In the genomic region with DNA sequence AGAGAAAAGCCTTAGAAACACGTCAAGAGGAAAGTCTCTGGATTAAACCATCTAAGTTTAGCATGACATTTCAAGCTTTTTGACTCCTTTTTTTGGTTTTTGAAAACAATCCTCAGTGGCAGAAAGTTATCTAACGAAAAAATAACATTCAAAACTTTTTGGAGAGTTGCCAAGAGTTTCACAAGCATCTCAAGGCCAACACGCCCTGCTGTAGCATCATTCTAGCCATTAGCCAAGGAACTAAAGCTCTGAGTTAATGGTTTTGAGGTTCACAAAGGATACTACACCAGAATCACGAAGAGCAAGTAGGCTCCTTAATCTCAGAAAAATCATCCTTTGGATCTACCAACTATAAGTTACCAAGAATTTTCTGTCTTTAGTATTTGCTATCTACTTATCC, we compare ENCODE assay signal across 25 cellular contexts.
A peak's percentile ranks its signal among the peaks of the same experiment; 100 is the strongest.
DNase-seq lines count a peak whose midpoint lies in the region; ATAC-seq, FAIRE-seq and TF ChIP-seq lines count a peak whose summit lies in the region.
"Had no signal": no experiment of that assay in that cellular context is flagged by ENCODE, and none has a peak within 500 bp of the region (broad histone marks: within the 10 kb centered on the region; RNA-seq: fewer than 3 reads in every experiment).

No MANE protein-coding gene starts in this region.

- no peak overlapping the region for H3K4me3 Mint-ChIP-seq in GM23338
- H3K4me3 Mint-ChIP-seq: activated CD4-positive, alpha-beta T cell treated with anti-CD3 and anti-CD28 coated beads, Interleukin-2, amount 10 ng/mL, durations not matched to agents 24 days and 14 days; activated CD8-positive, alpha-beta memory T cell treated with anti-CD3 and anti-CD28 coated beads, Interleukin-2, amount 10 ng/mL, durations not matched to agents 7 days and 5 days; activated naive CD4-positive, alpha-beta T cell treated with anti-CD3 and anti-CD28 coated beads, Interleukin-2, amount 50 U/mL, for 24 hours; activated T-helper 1 cell treated with anti-CD3 and anti-CD28 coated beads, Interleukin-12 subunit alpha, Interleukin-12 subunit beta, Interleukin-2, Interleukin-4 antibody, amounts not matched to agents 30 ng/mL and 10 ng/mL and 1 ng/mL, durations not matched to agents 14 hours and 24 hours and 36 hours; immature natural killer cell; neural crest cell; stimulated activated memory B cell treated with anti-CD40 and anti-IgM and Interleukin-4, amounts not matched to agents 10 μg/mL and 1 μg/mL and 100 μg/mL, for 72 hours had no signal

- H3K4me2 ChIP-seq in GM23338: no peak overlapping the region
- no peak overlapping the region for H3K4me2 ChIP-seq in fibroblast of lung (ENCODE audit: extremely low read depth, insufficient read depth, low read length)
- H3K4me2 ChIP-seq: hepatocyte had no signal

- TF ChIP-seq CTCF in GM23338 (conservative IDR thresholded peaks at IDR 0.05; ENCODE audit: low read depth in 2 of 2): no peak
- no peak for TF ChIP-seq CTCF in fibroblast of lung (conservative IDR thresholded peaks at IDR 0.05 in 1 of 2, IDR thresholded peaks at IDR 0.05 in 1 of 2; ENCODE audit: low read depth in 1 of 2, low read length in 2 of 2)

- no peaks in the 10 kb centered on the region for H3K27me3 Mint-ChIP-seq in GM23338 (ENCODE audit: insufficient read depth, low read depth, poor library complexity)
- H3K27me3 Mint-ChIP-seq: activated CD4-positive, alpha-beta T cell treated with anti-CD3 and anti-CD28 coated beads, Interleukin-2, amount 10 ng/mL, durations not matched to agents 24 days and 14 days; activated CD8-positive, alpha-beta memory T cell treated with anti-CD3 and anti-CD28 coated beads, Interleukin-2, amount 10 ng/mL, durations not matched to agents 7 days and 5 days; activated naive CD4-positive, alpha-beta T cell treated with anti-CD3 and anti-CD28 coated beads, Interleukin-2, amount 50 U/mL, for 24 hours; stimulated activated memory B cell treated with anti-CD40 and anti-IgM and Interleukin-4, amounts not matched to agents 10 μg/mL and 1 μg/mL and 100 μg/mL, for 72 hours had no signal

- H3K4me3 ChIP-seq in GM23338 (no peak overlapping the region), fibroblast of lung (replicated peaks in 1 of 4; ENCODE audit: control extremely low read depth in 1 of 4, insufficient read depth in 1 of 4, low read depth in 3 of 4, low read length in 4 of 4) (no peak overlapping the region), small intestine (ENCODE audit: low read depth in 1 of 2, low read length in 2 of 2) (no peak overlapping the region)
- H3K4me3 ChIP-seq: hepatocyte, Peyer's patch, SJSA1 had no signal

- peaks cover 28% of the 10 kb centered on the region; the same call in 2 of the 3 replicates for H3K36me3 Mint-ChIP-seq in GM23338 (ENCODE audit: low read depth)

- no peak for FAIRE-seq in small intestine (lab: Jason Lieb, UNC)

- no peaks in the 10 kb centered on the region for H3K9me2 ChIP-seq in GM23338 (ENCODE audit: insufficient read depth)

- H3K27ac Mint-ChIP-seq in GM23338: no peak overlapping the region
- H3K27ac Mint-ChIP-seq: activated CD4-positive, alpha-beta T cell treated with anti-CD3 and anti-CD28 coated beads, Interleukin-2, amount 10 ng/mL, durations not matched to agents 24 days and 14 days; activated CD8-positive, alpha-beta memory T cell treated with anti-CD3 and anti-CD28 coated beads, Interleukin-2, amount 10 ng/mL, durations not matched to agents 7 days and 5 days; activated T-helper 1 cell treated with anti-CD3 and anti-CD28 coated beads, Interleukin-12 subunit alpha, Interleukin-12 subunit beta, Interleukin-2, Interleukin-4 antibody, amounts not matched to agents 30 ng/mL and 10 ng/mL and 1 ng/mL, durations not matched to agents 14 hours and 24 hours and 36 hours; stimulated activated memory B cell treated with anti-CD40 and anti-IgM and Interleukin-4, amounts not matched to agents 10 μg/mL and 1 μg/mL and 100 μg/mL, for 72 hours had no signal

- H3K4me1 ChIP-seq in GM23338 (ENCODE audit: insufficient read depth): no peaks in the 10 kb centered on the region
- peaks cover 2% of the 10 kb centered on the region for H3K4me1 ChIP-seq in fibroblast of lung (ENCODE audit: control insufficient read depth, extremely low read depth, insufficient read depth, low read length)
- no peaks in the 10 kb centered on the region for H3K4me1 ChIP-seq in small intestine (ENCODE audit: control insufficient read depth in 2 of 2, insufficient read depth in 1 of 2, low read depth in 1 of 2, low read length in 1 of 2)
- H3K4me1 ChIP-seq: foreskin keratinocyte, Peyer's patch had no signal

- H3K79me2 ChIP-seq in GM23338 (replicated peaks; ENCODE audit: insufficient read depth) (no peaks in the 10 kb centered on the region), fibroblast of lung (ENCODE audit: control insufficient read depth, insufficient read depth, low read length) (peaks cover 4% of the 10 kb centered on the region)

- no peak overlapping the region for H3K9ac ChIP-seq in fibroblast of lung (ENCODE audit: insufficient read depth, low read length)

- H3K27ac ChIP-seq in GM23338 (ENCODE audit: low read depth) (peak overlapping the region; percentile 8; the same call in 1 of the 2 replicates), fibroblast of lung (ENCODE audit: insufficient read depth, low read length) (no peak overlapping the region), small intestine (ENCODE audit: low read depth in 1 of 2, low read length in 1 of 2) (no peak overlapping the region)
- H3K27ac ChIP-seq: foreskin keratinocyte, hepatocyte, Peyer's patch, SJSA1 had no signal

- H3K9me3 ChIP-seq in fibroblast of lung (ENCODE audit: control insufficient read depth, insufficient read depth, low read depth, low read length) (no peaks in the 10 kb centered on the region), small intestine (ENCODE audit: control insufficient read depth, low read depth) (no peaks in the 10 kb centered on the region)
- H3K9me3 ChIP-seq: Peyer's patch, SJSA1 had no signal

- H3K4me1 Mint-ChIP-seq in GM23338: no peaks in the 10 kb centered on the region; the same call in 2 of the 3 replicates
- H3K4me1 Mint-ChIP-seq: stimulated activated memory B cell treated with anti-CD40 and anti-IgM and Interleukin-4, amounts not matched to agents 10 μg/mL and 1 μg/mL and 100 μg/mL, for 72 hours had no signal

- intact Hi-C loops in left colon (cut with DNase I, micrococcal nuclease): no loop called here

- H3K27me3 ChIP-seq in GM23338 (ENCODE audit: insufficient read depth): no peaks in the 10 kb centered on the region
- no peaks in the 10 kb centered on the region for H3K27me3 ChIP-seq in fibroblast of lung (ENCODE audit: control insufficient read depth, insufficient read depth, low read length)
- no peaks in the 10 kb centered on the region for H3K27me3 ChIP-seq in small intestine (ENCODE audit: control insufficient read depth in 2 of 2, insufficient read depth in 2 of 2, low read length in 2 of 2)
- H3K27me3 ChIP-seq: foreskin keratinocyte, hepatocyte, Peyer's patch, SJSA1 had no signal

- no peaks in the 10 kb centered on the region for H3F3A ChIP-seq in GM23338 (replicated peaks; ENCODE audit: low read depth)

- no peaks in the 10 kb centered on the region; the same call in 1 of the 2 replicates for H3K36me3 ChIP-seq in GM23338 (ENCODE audit: insufficient read depth)
- H3K36me3 ChIP-seq in fibroblast of lung (ENCODE audit: control insufficient read depth, insufficient read depth, low read length): peaks cover 1% of the 10 kb centered on the region
- H3K36me3 ChIP-seq in small intestine (ENCODE audit: control insufficient read depth in 2 of 2, insufficient read depth in 2 of 2, low read length in 2 of 2): peaks cover 5 to 25% of the 10 kb centered on the region in 2 donors

- WGBS in small intestine, 3 donors: 59 to 77% (median 67%) methylated on average over 4 of the region's 4 CpGs

- H4K20me1 ChIP-seq in GM23338 (replicated peaks; ENCODE audit: insufficient read depth): no peaks in the 10 kb centered on the region
- H4K20me1 ChIP-seq in fibroblast of lung (ENCODE audit: control insufficient read depth, extremely low read depth, insufficient read depth, low read length): peaks cover 2% of the 10 kb centered on the region

- no peak overlapping the region for H2AFZ ChIP-seq in GM23338
- H2AFZ ChIP-seq in fibroblast of lung (ENCODE audit: low read length): no peak overlapping the region
- H2AFZ ChIP-seq: hepatocyte had no signal

- DNase-seq in GM23338 (ENCODE audit: low spot score) (no peak), amniotic epithelial cell (ENCODE audit: low read depth) (peak; percentile 81), fibroblast of lung (ENCODE audit: low read depth in 2 of 2) (peak; percentile 20 to 70), small intestine (peak; percentile 6), left colon (no peak)
- no peak for DNase-seq in effector CD8-positive, alpha-beta T cell (lab: John Stamatoyannopoulos, UW)
- DNase-seq in activated CD4-positive, alpha-beta T cell treated with anti-CD3 and anti-CD28 coated beads for 48 hours: no peak
- DNase-seq: activated CD4-positive, alpha-beta T cell treated with anti-CD3 and anti-CD28 coated beads, Interleukin-2, amount 10 ng/mL, durations not matched to agents 24 days and 14 days; activated CD8-positive, alpha-beta memory T cell treated with anti-CD3 and anti-CD28 coated beads, Interleukin-2, amount 10 ng/mL, durations not matched to agents 7 days and 5 days; AML-193; foreskin keratinocyte; immature natural killer cell; Kasumi-1; NCI-H1105; NCI-H2081 treated with DMSO at 0.1 percent for 48 hours; NCI-H510A treated with DMSO at 0.1 percent for 48 hours; NK-92 treated with Interleukin-12 subunit alpha and Interleukin-12 subunit beta, amount 100 ng/mL, for 24 hours; Peyer's patch; stimulated activated CD4-positive, alpha-beta T cell treated with anti-CD3 and anti-CD28 coated beads, Interleukin-2, amount 100 ng/mL, for 24 hours had no signal

- ATAC-seq in GM23338 (no peak), left colon (no peak)
- ATAC-seq: activated CD8-positive, alpha-beta memory T cell treated with anti-CD3 and anti-CD28 coated beads, Interleukin-2, amount 10 ng/mL, durations not matched to agents 7 days and 5 days; foreskin keratinocyte; stimulated activated memory B cell treated with anti-CD40 and anti-IgM and Interleukin-4, amounts not matched to agents 10 μg/mL and 1 μg/mL and 100 μg/mL, for 72 hours had no signal

- H3K9me3 Mint-ChIP-seq in GM23338: no peaks in the 10 kb centered on the region
- H3K9me3 Mint-ChIP-seq: activated CD4-positive, alpha-beta T cell treated with anti-CD3 and anti-CD28 coated beads, Interleukin-2, amount 10 ng/mL, durations not matched to agents 24 days and 14 days; activated naive CD4-positive, alpha-beta T cell treated with anti-CD3 and anti-CD28 coated beads, Interleukin-2, amount 50 U/mL, for 24 hours; activated T-helper 1 cell treated with anti-CD3 and anti-CD28 coated beads, Interleukin-12 subunit alpha, Interleukin-12 subunit beta, Interleukin-2, Interleukin-4 antibody, amounts not matched to agents 30 ng/mL and 10 ng/mL and 1 ng/mL, durations not matched to agents 14 hours and 24 hours and 36 hours; immature natural killer cell; stimulated activated memory B cell treated with anti-CD40 and anti-IgM and Interleukin-4, amounts not matched to agents 10 μg/mL and 1 μg/mL and 100 μg/mL, for 72 hours had no signal

TF ChIP-seq in GM23338, 12 proteins besides CTCF, POLR2A, EP300 and RAD21 (continues in another document):
- TF ChIP-seq POLR2AphosphoS5 (IDR thresholded peaks at IDR 0.05; ENCODE audit: low read depth) (no peak), CREB1 (CRISPR knock-in tag; IDR thresholded peaks at IDR 0.05; ENCODE audit: low read depth) (no peak), EZH2 (IDR thresholded peaks at IDR 0.05; ENCODE audit: low read depth, unreplicated experiment) (no peak)

Comparison
In these comparisons a context has a peak if more than half of its experiments do, and no peak if none do; other contexts are left out.
1. DNase-seq: peak in amniotic epithelial cell (single experiment), fibroblast of lung (2 of 2) and small intestine (single experiment); none in GM23338 (single experiment), left colon (0 of 2), effector CD8-positive, alpha-beta T cell (single experiment) and activated CD4-positive, alpha-beta T cell treated with anti-CD3 and anti-CD28 coated beads for 48 hours (single experiment).